ENCODE assay signal across 26 cellular contexts in genomic region chr5:75885321-75885720, GRCh38.
"Had no signal": no experiment of that assay in that cellular context is flagged by ENCODE, and none has a peak within 500 bp of the region (broad histone marks: within the 10 kb centered on the region; RNA-seq: fewer than 3 reads in every experiment).

No MANE protein-coding gene starts in this region.

- H3K27me3 ChIP-seq: ascending aorta, body of pancreas had no signal

- H3K27ac Mint-ChIP-seq: activated naive CD4-positive, alpha-beta T cell treated with anti-CD3 and anti-CD28 coated beads, Interleukin-2, amount 50 U/mL, for 72 hours; activated naive CD8-positive, alpha-beta T cell treated with anti-CD3 and anti-CD28 coated beads, Interleukin-2, amount 50 U/mL, for 24 hours; T-helper 1 cell treated with Interleukin-12 subunit alpha and Interleukin-12 subunit beta and Interleukin-4 antibody, amounts not matched to agents 30 μg/mL and 1 μg/mL, for 36 hours had no signal

- H3K27me3 Mint-ChIP-seq: activated naive CD8-positive, alpha-beta T cell treated with anti-CD3 and anti-CD28 coated beads, Interleukin-2, amount 50 U/mL, for 24 hours; central memory CD8-positive, alpha-beta T cell had no signal

- DNase-seq: activated CD4-positive, alpha-beta T cell treated with anti-CD3 and anti-CD28 coated beads for 48 hours; activated CD4-positive, alpha-beta T cell treated with anti-CD3 and anti-CD28 coated beads, Interleukin-2, amount 50 U/mL, for 48 hours; activated effector memory CD4-positive, alpha-beta T cell treated with anti-CD3 and anti-CD28 coated beads, Interleukin-2, amount 50 U/mL, for 16 hours; activated naive CD4-positive, alpha-beta T cell treated with Interleukin-2 at 50 U/mL for 16 hours; activated naive CD8-positive, alpha-beta T cell treated with anti-CD3 and anti-CD28 coated beads, Interleukin-2, amount 50 U/mL, for 24 hours; activated T-cell treated with anti-CD3 and anti-CD28 coated beads, Interleukin-2, amount 50 U/mL, for 4 hours; amniotic stem cell; body of pancreas; Karpas-422; MM.1S; NCI-H1092 treated with DMSO at 0.1 percent for 48 hours; NCI-H1417 treated with DMSO at 0.1 percent for 48 hours; NCI-H1694; NCI-H2029; NCI-H2107; NCI-H345; NCI-H510A; NCI-H526 treated with DMSO at 0.1 percent for 48 hours; NCI-H82; PC-3; SHP77 had no signal

- H3K9me3 ChIP-seq: body of pancreas had no signal

- H3K9me3 Mint-ChIP-seq: T-helper 1 cell treated with Interleukin-12 subunit alpha and Interleukin-12 subunit beta and Interleukin-4 antibody, amounts not matched to agents 30 μg/mL and 1 μg/mL, for 36 hours had no signal

- H3K36me3 Mint-ChIP-seq: activated naive CD4-positive, alpha-beta T cell treated with anti-CD3 and anti-CD28 coated beads, Interleukin-2, amount 50 U/mL, for 72 hours had no signal

- H3K27ac ChIP-seq: ascending aorta, body of pancreas had no signal

- H3K4me3 ChIP-seq: ascending aorta, body of pancreas had no signal

- H3K4me1 ChIP-seq: ascending aorta, body of pancreas had no signal

- H3K4me3 Mint-ChIP-seq: activated naive CD8-positive, alpha-beta T cell treated with anti-CD3 and anti-CD28 coated beads, Interleukin-2, amount 50 U/mL, for 24 hours; activated T-cell treated with anti-CD3 and anti-CD28 coated beads, Interleukin-2, amount 50 U/mL, for 4 hours; central memory CD8-positive, alpha-beta T cell; T-helper 1 cell treated with Interleukin-12 subunit alpha and Interleukin-12 subunit beta and Interleukin-4 antibody, amounts not matched to agents 30 μg/mL and 1 μg/mL, for 36 hours had no signal

- FAIRE-seq: RCC 7860 had no signal

- H3K36me3 ChIP-seq: ascending aorta had no signal

- H3K4me1 Mint-ChIP-seq: activated naive CD8-positive, alpha-beta T cell treated with anti-CD3 and anti-CD28 coated beads, Interleukin-2, amount 50 U/mL, for 24 hours; central memory CD8-positive, alpha-beta T cell had no signal
